19 cellular contexts compared by ENCODE assay signal in genomic region chr1:30447701-30448100, GRCh38.
A peak's percentile ranks its signal among the peaks of the same experiment; 100 is the strongest.
DNase-seq lines count a peak whose midpoint lies in the region; ATAC-seq, FAIRE-seq and TF ChIP-seq lines count a peak whose summit lies in the region.
"Had no signal": no experiment of that assay in that cellular context is flagged by ENCODE, and none has a peak within 500 bp of the region (broad histone marks: within the 10 kb centered on the region; RNA-seq: fewer than 3 reads in every experiment).

No MANE protein-coding gene starts in this region.

- TF ChIP-seq CTCF in bronchial epithelial cell (IDR thresholded peaks at IDR 0.05; ENCODE audit: insufficient read depth, low read length, severe bottlenecking): no peak
- no peak for TF ChIP-seq CTCF in spleen (IDR thresholded peaks at IDR 0.05 in 8 of 11, conservative IDR thresholded peaks at IDR 0.05 in 3 of 11)
- TF ChIP-seq CTCF in right lobe of liver (IDR thresholded peaks at IDR 0.05): no peak

- ATAC-seq in right lobe of liver (no peak), HG03175 (IDR thresholded peaks at IDR 0.05; ENCODE audit: unreplicated experiment) (no peak)

- DNase-seq in GM03348 (ENCODE audit: low spot score): peak; percentile 1
- DNase-seq in bronchial epithelial cell (ENCODE audit: low read depth): no peak
- DNase-seq in islet precursor cell: peak; percentile 22
- DNase-seq in spleen: peak; percentile 40
- DNase-seq in DMS53 (lab: John Stamatoyannopoulos, UW): no peak
- no peak for DNase-seq in right lobe of liver
- DNase-seq in NCI-H2107 (lab: John Stamatoyannopoulos, UW): no peak
- DNase-seq: BE2C; CD4-positive, alpha-beta memory T cell; DMS153; DND-41; GDM1; HCEC 1CT had no signal

- intact Hi-C loops in spleen (cut with DNase I; ENCODE audit: low total_unique reads): no loop called here
- intact Hi-C loops in right lobe of liver (cut with DNase I): no loop called here

- H3K27me3 ChIP-seq in bronchial epithelial cell (ENCODE audit: control insufficient read depth, insufficient read depth, low read length): no peaks in the 10 kb centered on the region
- peaks cover 0 to 23% (median 0%) of the 10 kb centered on the region in 7 donors for H3K27me3 ChIP-seq in spleen (replicated peaks in 1 of 7)
- H3K27me3 ChIP-seq in right lobe of liver: no peaks in the 10 kb centered on the region
- H3K27me3 ChIP-seq: BE2C had no signal

- peak; percentile 13 for FAIRE-seq in bronchial epithelial cell (lab: Jason Lieb, UNC)
- FAIRE-seq: A204.1, D721Med, GM19239, H1 had no signal

- TF ChIP-seq POLR2A in spleen (IDR thresholded peaks at IDR 0.05) (no peak), right lobe of liver (IDR thresholded peaks at IDR 0.05) (no peak)

- H3K9me3 ChIP-seq in spleen (peaks cover 0 to 5% (median 0%) of the 10 kb centered on the region in 8 donors), right lobe of liver (no peaks in the 10 kb centered on the region)
- H3K9me3 ChIP-seq: BE2C had no signal

- WGBS in spleen, 5 donors: 67 to 84% (median 73%) methylated on average over 3 of the region's 3 CpGs
- WGBS in right lobe of liver (ENCODE audit: insufficient coverage, low coverage, low lambda C conversion rate, missing lambda C conversion rate): 11% methylated on average over 1 of the region's 3 CpGs

- H3K27ac ChIP-seq in spleen (no peak overlapping the region), right lobe of liver (no peak overlapping the region)
- H3K27ac ChIP-seq: C4-2B had no signal

- no peak overlapping the region for H3K4me3 ChIP-seq in bronchial epithelial cell (ENCODE audit: low read depth, low read length)
- no peak overlapping the region for H3K4me3 ChIP-seq in spleen
- H3K4me3 ChIP-seq in right lobe of liver: no peak overlapping the region

- H3K4me1 ChIP-seq in spleen (no peaks in the 10 kb centered on the region), right lobe of liver (no peaks in the 10 kb centered on the region)
- H3K4me1 ChIP-seq: BE2C had no signal

- H3K36me3 ChIP-seq in bronchial epithelial cell (ENCODE audit: control insufficient read depth, insufficient read depth, low read length): no peaks in the 10 kb centered on the region
- no peaks in the 10 kb centered on the region for H3K36me3 ChIP-seq in spleen
- H3K36me3 ChIP-seq in right lobe of liver: no peaks in the 10 kb centered on the region
- H3K36me3 ChIP-seq: BE2C had no signal

Comparison
In these comparisons a context has a peak if more than half of its experiments do, and no peak if none do; other contexts are left out.
1. DNase-seq: peak in GM03348 (single experiment), islet precursor cell (single experiment) and spleen (single experiment); none in bronchial epithelial cell (single experiment), DMS53 (single experiment), right lobe of liver (0 of 3) and NCI-H2107 (single experiment).